Comparison of ENCODE assay signal across 10 cellular contexts in genomic region chr21:33360281-33360680, GRCh38. TPM values are rescaled to one million over a fixed set of nuclear protein-coding genes. Genes with fewer than 3 reads are reported as not detected.
DNase-seq lines count a peak whose midpoint lies in the region; ATAC-seq and TF ChIP-seq lines count a peak whose summit lies in the region.
"Had no signal": no experiment of that assay in that cellular context is flagged by ENCODE, and none has a peak within 500 bp of the region (broad histone marks: within the 10 kb centered on the region; RNA-seq: fewer than 3 reads in every experiment).

No MANE protein-coding gene starts in this region.

- POLR2A ChIA-PET in OCI-LY7 (lab: Charles Lee): interaction anchor here (0.6 to 2.1 kb wide), 6 partner anchors 14 to 157 kb away, joined by 3 to 12 read pairs (median 4); partner anchors contain the start of gene IFNAR1

- H3K4me3 ChIP-seq in BLaER1 treated with 17β-estradiol and CSF1 and Interleukin-3, amounts not matched to agents 10 nM and 100 nM: no peak overlapping the region
- H3K4me3 ChIP-seq in OCI-LY7 (ENCODE audit: low read depth, low read length, poor library complexity, severe bottlenecking) (no peak overlapping the region), gastrocnemius medialis (no peak overlapping the region)

- DNase-seq in OCI-LY7 (ENCODE audit: low spot score) (no peak), fibroblast of gingiva (ENCODE audit: low read depth) (peak; percentile 51), gastrocnemius medialis (no peak), left lobe of liver (ENCODE audit: low spot score) (no peak)
- no peak for DNase-seq in activated T-cell treated with anti-CD3 and anti-CD28 coated beads, Interleukin-2, amount 50 U/mL, for 4 hours
- DNase-seq: activated naive CD4-positive, alpha-beta T cell treated with anti-CD3 and anti-CD28 coated beads, Interleukin-2, amount 10 ng/mL, durations not matched to agents 7 days and 5 days; DMS 273 treated with DMSO at 0.1 percent for 48 hours had no signal

- peaks cover 2% of the 10 kb centered on the region for H3K27me3 Mint-ChIP-seq in activated T-cell treated with anti-CD3 and anti-CD28 coated beads, Interleukin-2, amount 50 U/mL, for 4 hours (ENCODE audit: low read depth)
- H3K27me3 Mint-ChIP-seq: activated naive CD4-positive, alpha-beta T cell treated with anti-CD3 and anti-CD28 coated beads, Interleukin-2, amount 10 ng/mL, durations not matched to agents 7 days and 5 days had no signal

- no peaks in the 10 kb centered on the region for H3K27me3 ChIP-seq in BLaER1 treated with 17β-estradiol and CSF1 and Interleukin-3, amounts not matched to agents 10 nM and 100 nM
- no peaks in the 10 kb centered on the region for H3K27me3 ChIP-seq in gastrocnemius medialis

- no peak for TF ChIP-seq POLR2A in gastrocnemius medialis (IDR thresholded peaks at IDR 0.05)

- ATAC-seq in gastrocnemius medialis (no peak), left lobe of liver (no peak), HG03460 (IDR thresholded peaks at IDR 0.05; ENCODE audit: unreplicated experiment) (no peak), GM21528 (IDR thresholded peaks at IDR 0.05; ENCODE audit: low FRiP score, unreplicated experiment) (no peak)
- no peak for ATAC-seq in activated T-cell treated with anti-CD3 and anti-CD28 coated beads, Interleukin-2, amount 50 U/mL, for 4 hours

- intact Hi-C loops in OCI-LY7 (cut with micrococcal nuclease; ENCODE audit: unreplicated experiment) (loop anchor here (2.0 to 5.0 kb wide), 4 partner anchors 15 to 159 kb away; partner anchors contain the start of genes IFNGR2 and IL10RB), gastrocnemius medialis (cut with DNase I; ENCODE audit: low total_unique reads) (loop anchor here (2.0 kb wide), 2 partner anchors 15 to 35 kb away; partner anchors contain the start of gene IFNAR1)

- H3K9me2 ChIP-seq in OCI-LY7 (ENCODE audit: insufficient read depth, low read length): no peaks in the 10 kb centered on the region

- H3K9ac ChIP-seq in BLaER1 treated with 17β-estradiol and CSF1 and Interleukin-3, amounts not matched to agents 10 nM and 100 nM: peak overlapping the region in 5 of 11 experiments; percentile 18 to 72 (median 71); a peak in 7 of 22 replicates

- peaks cover 29 to 81% (median 49%) of the 10 kb centered on the region in 10 experiments for H3K4me1 ChIP-seq in BLaER1 treated with 17β-estradiol and CSF1 and Interleukin-3, amounts not matched to agents 10 nM and 100 nM
- peaks cover 38% of the 10 kb centered on the region for H3K4me1 ChIP-seq in OCI-LY7 (ENCODE audit: insufficient read depth, low read length, poor library complexity, severe bottlenecking)
- H3K4me1 ChIP-seq in gastrocnemius medialis: peaks cover 14 to 20% of the 10 kb centered on the region in 2 donors

- BruUV-seq in OCI-LY7 (replicated peaks; lab: Mats Ljungman, UMichigan): no TSS peak

- peaks cover 19% of the 10 kb centered on the region for H3K4me1 Mint-ChIP-seq in activated T-cell treated with anti-CD3 and anti-CD28 coated beads, Interleukin-2, amount 50 U/mL, for 4 hours (ENCODE audit: low read depth)

- H3K9me3 Mint-ChIP-seq in activated T-cell treated with anti-CD3 and anti-CD28 coated beads, Interleukin-2, amount 50 U/mL, for 4 hours: no peaks in the 10 kb centered on the region

- H3K36me3 ChIP-seq in BLaER1 treated with 17β-estradiol and CSF1 and Interleukin-3, amounts not matched to agents 10 nM and 100 nM: peaks cover 27 to 41% (median 29%) of the 10 kb centered on the region in 11 experiments
- peaks cover 34% of the 10 kb centered on the region for H3K36me3 ChIP-seq in OCI-LY7 (ENCODE audit: insufficient read depth, low read length)
- peaks cover 0 to 13% of the 10 kb centered on the region in 2 donors for H3K36me3 ChIP-seq in gastrocnemius medialis

- peaks cover 13% of the 10 kb centered on the region for H3K36me3 Mint-ChIP-seq in activated T-cell treated with anti-CD3 and anti-CD28 coated beads, Interleukin-2, amount 50 U/mL, for 4 hours (ENCODE audit: insufficient read depth)

- in situ Hi-C loops in gastrocnemius medialis (cut with MboI; ENCODE audit: low sequenced_read_pairs in 4 of 4): loop anchor here in 3 of 4 donors (10.0 kb wide), 3 partner anchors 85 to 165 kb away; no protein-coding TSS in a partner anchor

- TF ChIP-seq CTCF in OCI-LY7 (conservative IDR thresholded peaks at IDR 0.05; ENCODE audit: low read length): no peak
- TF ChIP-seq CTCF in gastrocnemius medialis (IDR thresholded peaks at IDR 0.05 in 4 of 5, conservative IDR thresholded peaks at IDR 0.05 in 1 of 5): no peak

- H4K20me1 ChIP-seq in BLaER1 treated with 17β-estradiol and CSF1 and Interleukin-3, amounts not matched to agents 10 nM and 100 nM: no peaks in the 10 kb centered on the region
- H4K20me1 ChIP-seq in OCI-LY7 (ENCODE audit: insufficient read depth, low read length): no peaks in the 10 kb centered on the region

- H3K4me2 ChIP-seq in BLaER1 treated with 17β-estradiol and CSF1 and Interleukin-3, amounts not matched to agents 10 nM and 100 nM: peak overlapping the region in 10 of 11 experiments; percentile 13 to 95 (median 90); a peak in 18 of 22 replicates
- H3K4me2 ChIP-seq in OCI-LY7 (ENCODE audit: low read length): peak overlapping the region; percentile 60; the same call in 1 of the 2 replicates

- H2AFZ ChIP-seq in OCI-LY7 (ENCODE audit: low read length): no peak overlapping the region

- no peak overlapping the region for H3K4me3 Mint-ChIP-seq in activated T-cell treated with anti-CD3 and anti-CD28 coated beads, Interleukin-2, amount 50 U/mL, for 4 hours

- peak overlapping the region in 8 of 11 experiments; percentile 75 to 85 (median 78); a peak in 11 of 22 replicates for H3K27ac ChIP-seq in BLaER1 treated with 17β-estradiol and CSF1 and Interleukin-3, amounts not matched to agents 10 nM and 100 nM
- no peak overlapping the region for H3K27ac ChIP-seq in OCI-LY7 (ENCODE audit: low read depth, low read length, poor library complexity, severe bottlenecking)
- H3K27ac ChIP-seq in gastrocnemius medialis: peak overlapping the region; percentile 16 to 51 (median 34)

- H3K9me3 ChIP-seq in BLaER1 treated with 17β-estradiol and CSF1 and Interleukin-3, amounts not matched to agents 10 nM and 100 nM (replicated peaks in 1 of 11): peaks cover 0 to 14% (median 5%) of the 10 kb centered on the region in 11 experiments; a peak in 9 of 22 replicates
- H3K9me3 ChIP-seq in OCI-LY7 (ENCODE audit: low read length) (peaks cover 7% of the 10 kb centered on the region; the same call in 1 of the 2 replicates), gastrocnemius medialis (no peaks in the 10 kb centered on the region)

- CTCF ChIA-PET in OCI-LY7 (lab: Charles Lee; ENCODE audit: unreplicated experiment): interaction anchor here (1.2 kb wide), 1 partner anchor 133 kb away, joined by 3 read pairs; no protein-coding TSS in a partner anchor

- H3K79me2 ChIP-seq in OCI-LY7 (ENCODE audit: insufficient read depth, low read depth, low read length): no peaks in the 10 kb centered on the region

RNA-seq across cellular contexts. Expression of gene IFNAR1, which starts 35.5 kb away (rescaled TPM):
- 17.0 and 18.1 TPM in 2 replicates for total RNA-seq in OCI-LY7 (2014; rRNA removed; shearing (Covaris generic))
- 60.8 and 65.2 TPM in 2 replicates for total RNA-seq in OCI-LY7 (2022)
- 10 to 100 TPM in 2 of 4 donors, 1 to 10 TPM in 2; 8.9 to 24.3 (median 9.9) TPM for total RNA-seq in gastrocnemius medialis
- total RNA-seq in left lobe of liver: 47.6 TPM
- 10 to 100 TPM; 21.1 to 33.9 (median 30.8) TPM for total RNA-seq in activated T-cell treated with anti-CD3 and anti-CD28 coated beads, Interleukin-2, amount 50 U/mL, for 4 hours

RNA-seq across cellular contexts. Expression of gene IFNGR2, which starts 42.9 kb away (rescaled TPM):
- total RNA-seq in OCI-LY7 (2014; rRNA removed; shearing (Covaris generic)): 61.0 and 86.9 TPM in 2 replicates
- 70.2 and 83.5 TPM in 2 replicates for total RNA-seq in OCI-LY7 (2022)
- 10 to 100 TPM; 13.9 to 27.6 (median 24.2) TPM for total RNA-seq in gastrocnemius medialis
- total RNA-seq in left lobe of liver: 14.9 TPM
- 10 to 100 TPM in 2 of 3 donors, 1 to 10 TPM in 1; 8.7 to 12.8 (median 10.5) TPM for total RNA-seq in activated T-cell treated with anti-CD3 and anti-CD28 coated beads, Interleukin-2, amount 50 U/mL, for 4 hours
